In genomic region chr11:60371854-60372253, GRCh38 we compare ENCODE assay signal across 29 cellular contexts. TPM values are rescaled to one million over a fixed set of nuclear protein-coding genes. Genes with fewer than 3 reads are reported as not detected.
"Had no signal": no experiment of that assay in that cellular context is flagged by ENCODE, and none has a peak within 500 bp of the region (broad histone marks: within the 10 kb centered on the region; RNA-seq: fewer than 3 reads in every experiment).

No MANE protein-coding gene starts in this region.

- H3K4me1 ChIP-seq: parathyroid adenoma, right lobe of liver had no signal

- H3K4me3 Mint-ChIP-seq: activated CD4-positive, alpha-beta T cell treated with anti-CD3 and anti-CD28 coated beads for 36 hours; activated naive CD4-positive, alpha-beta T cell treated with anti-CD3 and anti-CD28 coated beads for 36 hours; activated T-cell treated with anti-CD3 and anti-CD28 coated beads, Interleukin-2, amount 50 U/mL, for 4 hours; effector memory CD8-positive, alpha-beta T cell; immature natural killer cell; natural killer cell treated with Interleukin-12 subunit alpha and Interleukin-12 subunit beta and Interleukin-15 and Interleukin-18, amount 100 ng/mL, for 72 hours; WTC11 had no signal

- H3K9me3 Mint-ChIP-seq: activated naive CD4-positive, alpha-beta T cell treated with anti-CD3 and anti-CD28 coated beads for 36 hours; activated T-cell treated with anti-CD3 and anti-CD28 coated beads, Interleukin-2, amount 50 U/mL, for 4 hours; effector memory CD8-positive, alpha-beta T cell; natural killer cell treated with Interleukin-12 subunit alpha and Interleukin-12 subunit beta and Interleukin-15 and Interleukin-18, amount 100 ng/mL, for 72 hours; stimulated activated naive B cell treated with anti-CD40 and anti-IgM and Interleukin-4, amounts not matched to agents 10 μg/mL and 1 μg/mL and 100 μg/mL, for 72 hours had no signal

- H3K9me3 ChIP-seq: body of pancreas, right lobe of liver, transverse colon had no signal

- DNase-seq: activated CD4-positive, alpha-beta T cell treated with anti-CD3 and anti-CD28 coated beads for 36 hours; activated CD4-positive, alpha-beta T cell treated with anti-CD3 and anti-CD28 coated beads, Interleukin-2, amount 50 U/mL, for 4 hours; activated CD8-positive, alpha-beta memory T cell treated with anti-CD3 and anti-CD28 coated beads, Interleukin-2, amount 50 U/mL, for 48 hours; activated naive CD4-positive, alpha-beta T cell treated with anti-CD3 and anti-CD28 coated beads for 36 hours; activated T-cell treated with anti-CD3 and anti-CD28 coated beads, Interleukin-2, amount 50 U/mL, for 4 hours; anterior cingulate cortex; body of pancreas; effector memory CD8-positive, alpha-beta T cell; foreskin melanocyte; immature natural killer cell; kidney glomerular epithelial cell; left ventricle myocardium superior; midbrain; right lobe of liver; stimulated activated CD4-positive, alpha-beta T cell treated with anti-CD3 and anti-CD28 coated beads, Interleukin-15, amount 100 ng/mL, for 24 hours; stimulated activated naive B cell treated with anti-CD40 and anti-IgM and Interleukin-4, amounts not matched to agents 10 μg/mL and 1 μg/mL and 100 μg/mL, for 72 hours; T-helper 1 cell; transverse colon had no signal

- H3K27ac Mint-ChIP-seq: activated CD4-positive, alpha-beta T cell treated with anti-CD3 and anti-CD28 coated beads for 36 hours; activated naive CD4-positive, alpha-beta T cell treated with anti-CD3 and anti-CD28 coated beads for 36 hours; effector memory CD8-positive, alpha-beta T cell; immature natural killer cell; natural killer cell treated with Interleukin-12 subunit alpha and Interleukin-12 subunit beta and Interleukin-15 and Interleukin-18, amount 100 ng/mL, for 72 hours; stimulated activated naive B cell treated with anti-CD40 and anti-IgM and Interleukin-4, amounts not matched to agents 10 μg/mL and 1 μg/mL and 100 μg/mL, for 72 hours; WTC11 had no signal

- H3K36me3 ChIP-seq: neutrophil, right lobe of liver, transverse colon had no signal

- H3K4me1 Mint-ChIP-seq: immature natural killer cell had no signal

- ATAC-seq: activated CD4-positive, alpha-beta T cell treated with anti-CD3 and anti-CD28 coated beads for 36 hours; activated T-cell treated with anti-CD3 and anti-CD28 coated beads, Interleukin-2, amount 50 U/mL, for 4 hours; effector memory CD8-positive, alpha-beta T cell; esophagus mucosa; left ventricle myocardium superior; natural killer cell treated with Interleukin-12 subunit alpha and Interleukin-12 subunit beta and Interleukin-15 and Interleukin-18, amount 100 ng/mL, for 72 hours; stimulated activated naive B cell treated with anti-CD40 and anti-IgM and Interleukin-4, amounts not matched to agents 10 μg/mL and 1 μg/mL and 100 μg/mL, for 72 hours; WTC11 had no signal

- H3K27me3 Mint-ChIP-seq: stimulated activated naive B cell treated with anti-CD40 and anti-IgM and Interleukin-4, amounts not matched to agents 10 μg/mL and 1 μg/mL and 100 μg/mL, for 72 hours had no signal

- H3K27ac ChIP-seq: neutrophil, parathyroid adenoma, skin epidermis had no signal

- H3K27me3 ChIP-seq: body of pancreas, neutrophil, right lobe of liver, transverse colon had no signal

- H3K36me3 Mint-ChIP-seq: immature natural killer cell had no signal

- H3K4me3 ChIP-seq: body of pancreas, right lobe of liver, skin epidermis, transverse colon had no signal

- H3K9ac ChIP-seq: parathyroid adenoma had no signal

RNA-seq across cellular contexts. Expression of gene MS4A7, which starts 6.5 kb away (rescaled TPM):
- total RNA-seq: activated CD4-positive, alpha-beta T cell treated with anti-CD3 and anti-CD28 coated beads for 36 hours; activated CD8-positive, alpha-beta memory T cell treated with anti-CD3 and anti-CD28 coated beads for 36 hours; activated naive CD4-positive, alpha-beta T cell treated with anti-CD3 and anti-CD28 coated beads for 36 hours; dermis microvascular lymphatic vessel endothelial cell; endothelial cell of umbilical vein had no signal

RNA-seq across cellular contexts. Expression of gene MS4A14, which starts 24.4 kb away (rescaled TPM):
- total RNA-seq: activated CD4-positive, alpha-beta T cell treated with anti-CD3 and anti-CD28 coated beads for 36 hours; activated CD8-positive, alpha-beta memory T cell treated with anti-CD3 and anti-CD28 coated beads for 36 hours; activated naive CD4-positive, alpha-beta T cell treated with anti-CD3 and anti-CD28 coated beads for 36 hours; activated T-cell treated with anti-CD3 and anti-CD28 coated beads, Interleukin-2, amount 50 U/mL, for 4 hours; dermis microvascular lymphatic vessel endothelial cell; endothelial cell of umbilical vein; temporal lobe; WTC11 had no signal

RNA-seq across cellular contexts. Expression of gene MS4A6E, which starts 44.8 kb away (rescaled TPM):
- total RNA-seq: activated CD4-positive, alpha-beta T cell treated with anti-CD3 and anti-CD28 coated beads for 36 hours; activated CD8-positive, alpha-beta memory T cell treated with anti-CD3 and anti-CD28 coated beads for 36 hours; activated naive CD4-positive, alpha-beta T cell treated with anti-CD3 and anti-CD28 coated beads for 36 hours; activated T-cell treated with anti-CD3 and anti-CD28 coated beads, Interleukin-2, amount 50 U/mL, for 4 hours; body of pancreas; cardiac septum; dermis microvascular lymphatic vessel endothelial cell; endothelial cell of umbilical vein; esophagus mucosa; left ventricle myocardium superior; natural killer cell treated with Interleukin-12 subunit alpha and Interleukin-12 subunit beta and Interleukin-15 and Interleukin-18, amount 100 ng/mL, for 72 hours; right lobe of liver; temporal lobe; transverse colon; WTC11 had no signal

RNA-seq across cellular contexts. Expression of gene MS4A5, which starts 57.5 kb away (rescaled TPM):
- total RNA-seq: activated CD4-positive, alpha-beta T cell treated with anti-CD3 and anti-CD28 coated beads for 36 hours; activated CD8-positive, alpha-beta memory T cell treated with anti-CD3 and anti-CD28 coated beads for 36 hours; activated naive CD4-positive, alpha-beta T cell treated with anti-CD3 and anti-CD28 coated beads for 36 hours; activated T-cell treated with anti-CD3 and anti-CD28 coated beads, Interleukin-2, amount 50 U/mL, for 4 hours; body of pancreas; cardiac septum; dermis microvascular lymphatic vessel endothelial cell; endothelial cell of umbilical vein; esophagus mucosa; left ventricle myocardium superior; natural killer cell treated with Interleukin-12 subunit alpha and Interleukin-12 subunit beta and Interleukin-15 and Interleukin-18, amount 100 ng/mL, for 72 hours; right lobe of liver; temporal lobe; transverse colon; WTC11 had no signal
